Comparison of ENCODE assay signal across 1 cellular context in the genomic region with DNA sequence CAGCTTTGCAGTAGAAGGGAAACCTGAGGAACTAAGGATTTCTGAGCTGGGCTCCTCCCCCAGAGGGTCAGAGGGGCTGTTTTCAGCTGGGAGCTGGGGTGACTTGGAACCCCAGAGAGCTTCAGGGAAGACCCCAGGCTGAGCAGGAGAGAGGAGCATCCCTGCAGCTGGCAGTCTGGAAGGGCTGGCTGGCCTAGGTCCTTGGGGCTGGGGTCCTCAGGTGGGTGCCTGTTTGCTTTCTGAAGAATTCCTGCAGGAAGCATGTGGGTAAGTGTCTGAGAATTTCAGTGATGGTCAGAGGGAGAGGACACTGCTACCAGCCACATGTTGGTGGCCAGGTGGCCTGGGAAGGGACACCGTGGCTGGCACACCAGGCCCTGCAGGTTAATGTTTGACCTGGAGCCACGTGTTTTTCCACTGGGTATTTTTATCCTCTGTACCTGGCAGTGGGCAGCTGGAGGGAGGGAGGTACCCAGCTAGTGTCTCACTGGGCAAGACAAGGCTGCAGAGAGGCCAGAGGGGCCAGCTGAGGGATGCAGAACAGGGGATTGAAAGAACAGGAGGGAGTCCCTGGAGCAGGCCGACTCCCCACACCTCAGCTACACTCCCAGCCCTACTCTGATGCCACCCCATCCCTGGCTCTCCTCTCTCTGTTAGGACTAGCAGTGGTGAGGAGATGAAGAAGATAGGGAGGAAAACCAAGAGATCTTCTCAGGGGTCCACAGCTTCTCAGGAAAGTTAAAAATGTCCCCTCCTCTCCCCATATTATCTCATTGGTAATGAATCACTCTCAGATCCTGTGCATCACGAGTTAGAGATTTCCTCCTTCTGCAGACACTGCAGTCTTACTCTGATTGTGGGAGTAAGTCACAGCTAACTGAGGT.
TF ChIP-seq lines count a peak whose summit lies in the region.

No MANE protein-coding gene starts in this region.

TF ChIP-seq in HepG2, 621 proteins besides CTCF, POLR2A, EP300 and RAD21 (continued from another document):
- TF ChIP-seq, protein P1, sequence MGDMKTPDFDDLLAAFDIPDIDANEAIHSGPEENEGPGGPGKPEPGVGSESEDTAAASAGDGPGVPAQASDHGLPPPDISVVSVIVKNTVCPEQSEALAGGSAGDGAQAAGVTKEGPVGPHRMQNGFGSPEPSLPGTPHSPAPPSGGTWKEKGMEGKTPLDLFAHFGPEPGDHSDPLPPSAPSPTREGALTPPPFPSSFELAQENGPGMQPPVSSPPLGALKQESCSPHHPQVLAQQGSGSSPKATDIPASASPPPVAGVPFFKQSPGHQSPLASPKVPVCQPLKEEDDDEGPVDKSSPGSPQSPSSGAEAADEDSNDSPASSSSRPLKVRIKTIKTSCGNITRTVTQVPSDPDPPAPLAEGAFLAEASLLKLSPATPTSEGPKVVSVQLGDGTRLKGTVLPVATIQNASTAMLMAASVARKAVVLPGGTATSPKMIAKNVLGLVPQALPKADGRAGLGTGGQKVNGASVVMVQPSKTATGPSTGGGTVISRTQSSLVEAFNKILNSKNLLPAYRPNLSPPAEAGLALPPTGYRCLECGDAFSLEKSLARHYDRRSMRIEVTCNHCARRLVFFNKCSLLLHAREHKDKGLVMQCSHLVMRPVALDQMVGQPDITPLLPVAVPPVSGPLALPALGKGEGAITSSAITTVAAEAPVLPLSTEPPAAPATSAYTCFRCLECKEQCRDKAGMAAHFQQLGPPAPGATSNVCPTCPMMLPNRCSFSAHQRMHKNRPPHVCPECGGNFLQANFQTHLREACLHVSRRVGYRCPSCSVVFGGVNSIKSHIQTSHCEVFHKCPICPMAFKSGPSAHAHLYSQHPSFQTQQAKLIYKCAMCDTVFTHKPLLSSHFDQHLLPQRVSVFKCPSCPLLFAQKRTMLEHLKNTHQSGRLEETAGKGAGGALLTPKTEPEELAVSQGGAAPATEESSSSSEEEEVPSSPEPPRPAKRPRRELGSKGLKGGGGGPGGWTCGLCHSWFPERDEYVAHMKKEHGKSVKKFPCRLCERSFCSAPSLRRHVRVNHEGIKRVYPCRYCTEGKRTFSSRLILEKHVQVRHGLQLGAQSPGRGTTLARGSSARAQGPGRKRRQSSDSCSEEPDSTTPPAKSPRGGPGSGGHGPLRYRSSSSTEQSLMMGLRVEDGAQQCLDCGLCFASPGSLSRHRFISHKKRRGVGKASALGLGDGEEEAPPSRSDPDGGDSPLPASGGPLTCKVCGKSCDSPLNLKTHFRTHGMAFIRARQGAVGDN (CRISPR knock-in tag; IDR thresholded peaks at IDR 0.05): peak; percentile 5
- TF ChIP-seq AGO2 (optimal IDR thresholded peaks at IDR 0.05; ENCODE audit: low read depth, low read length) (peak; percentile 5), SOX13 (IDR thresholded peaks at IDR 0.05) (no peak), SOX13 (CRISPR knock-in tag; conservative IDR thresholded peaks at IDR 0.05 in 1 of 2, IDR thresholded peaks at IDR 0.05 in 1 of 2) (no peak; a peak in 1 of 4 replicates), ZFP1 (CRISPR knock-in tag; IDR thresholded peaks at IDR 0.05) (no peak), SETDB1 (CRISPR knock-in tag; IDR thresholded peaks at IDR 0.05; ENCODE audit: borderline replicate concordance) (no peak)
- TF ChIP-seq, protein P2, sequence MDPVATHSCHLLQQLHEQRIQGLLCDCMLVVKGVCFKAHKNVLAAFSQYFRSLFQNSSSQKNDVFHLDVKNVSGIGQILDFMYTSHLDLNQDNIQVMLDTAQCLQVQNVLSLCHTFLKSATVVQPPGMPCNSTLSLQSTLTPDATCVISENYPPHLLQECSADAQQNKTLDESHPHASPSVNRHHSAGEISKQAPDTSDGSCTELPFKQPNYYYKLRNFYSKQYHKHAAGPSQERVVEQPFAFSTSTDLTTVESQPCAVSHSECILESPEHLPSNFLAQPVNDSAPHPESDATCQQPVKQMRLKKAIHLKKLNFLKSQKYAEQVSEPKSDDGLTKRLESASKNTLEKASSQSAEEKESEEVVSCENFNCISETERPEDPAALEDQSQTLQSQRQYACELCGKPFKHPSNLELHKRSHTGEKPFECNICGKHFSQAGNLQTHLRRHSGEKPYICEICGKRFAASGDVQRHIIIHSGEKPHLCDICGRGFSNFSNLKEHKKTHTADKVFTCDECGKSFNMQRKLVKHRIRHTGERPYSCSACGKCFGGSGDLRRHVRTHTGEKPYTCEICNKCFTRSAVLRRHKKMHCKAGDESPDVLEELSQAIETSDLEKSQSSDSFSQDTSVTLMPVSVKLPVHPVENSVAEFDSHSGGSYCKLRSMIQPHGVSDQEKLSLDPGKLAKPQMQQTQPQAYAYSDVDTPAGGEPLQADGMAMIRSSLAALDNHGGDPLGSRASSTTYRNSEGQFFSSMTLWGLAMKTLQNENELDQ (CRISPR knock-in tag; IDR thresholded peaks at IDR 0.05; ENCODE audit: borderline replicate concordance): no peak
